8 cellular contexts compared by ENCODE assay signal in the genomic region with DNA sequence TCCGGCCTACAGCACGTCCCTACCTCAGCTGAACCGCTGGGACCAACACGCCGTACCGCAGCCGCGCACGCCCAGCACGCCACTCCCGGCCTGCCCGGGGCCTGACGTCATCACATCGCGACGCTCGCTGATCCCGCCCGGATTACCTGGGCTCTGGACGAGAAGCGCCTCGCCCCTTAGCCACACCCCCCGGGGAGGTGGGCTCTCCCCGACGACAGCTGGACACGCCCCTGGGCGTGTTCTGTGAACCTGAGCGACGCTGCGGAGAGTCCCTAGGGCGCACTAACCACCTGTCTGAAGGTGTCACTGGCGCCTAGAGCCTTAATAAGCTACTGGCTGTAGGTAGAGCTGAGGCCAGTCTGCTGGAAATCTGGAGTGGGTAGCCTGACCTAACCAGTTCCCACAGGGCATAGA. TPM values are rescaled to one million over a fixed set of nuclear protein-coding genes. Genes with fewer than 3 reads are reported as not detected.
A peak's percentile ranks its signal among the peaks of the same experiment; 100 is the strongest.
DNase-seq lines count a peak whose midpoint lies in the region; ATAC-seq and TF ChIP-seq lines count a peak whose summit lies in the region.
"Not testable (repeated sequence)": the region's sequence is repeated elsewhere in the genome, so short reads cannot be mapped to it uniquely, and the experiment has no call there.

A gene (minus strand): TSS at position 87 of the 414 bp plus-strand sequence. CDS start 87 bp downstream, outside the sequence.

- H3K4me3 ChIP-seq in AG04450 (ENCODE audit: low read depth, low read length) (peak within 1 kb of the TSS; percentile 68), OCI-LY1 (ENCODE audit: low read depth, low read length, poor library complexity, severe bottlenecking) (peak within 1 kb of the TSS; percentile 51), brain microvascular endothelial cell (ENCODE audit: low read depth, low read length) (peak within 1 kb of the TSS; percentile 54), heart left ventricle (peak within 1 kb of the TSS in 11 of 12 donors; percentile 31 to 82 (median 59)), neutrophil (ENCODE audit: low read depth in 1 of 2, low read length in 1 of 2) (peak within 1 kb of the TSS; percentile 31 to 53)

- in situ Hi-C loops in brain microvascular endothelial cell (cut with HindIII; ENCODE audit: low pct_ligation_motif_present, low sequenced_read_pairs): not testable (repeated sequence)

- not testable (repeated sequence) for H2AFZ ChIP-seq in OCI-LY1 (ENCODE audit: low read length)

- DNase-seq in AG04450 (ENCODE audit: low read depth, low spot score); HT1080 (ENCODE audit: low read depth): not testable (repeated sequence)
- DNase-seq in activated CD4-positive, alpha-beta memory T cell treated with anti-CD3 and anti-CD28 coated beads, Interleukin-2, amount 10 ng/mL, durations not matched to agents 7 days and 5 days: peak; percentile 91
- DNase-seq in brain microvascular endothelial cell (peak; percentile 32), heart left ventricle (peak; percentile 62 to 83 (median 75))
- DNase-seq in stimulated activated CD8-positive, alpha-beta memory T cell treated with anti-CD3 and anti-CD28 coated beads, Interleukin-12 subunit alpha, Interleukin-12 subunit beta, amount 100 ng/mL, for 4 hours (ENCODE audit: low read depth): peak; percentile 59

- peak within 1 kb of the TSS; percentile 76 for H3K27ac Mint-ChIP-seq in activated CD4-positive, alpha-beta memory T cell treated with anti-CD3 and anti-CD28 coated beads, Interleukin-2, amount 10 ng/mL, durations not matched to agents 7 days and 5 days

- CTCF ChIA-PET in AG04450 (lab: Charles Lee); activated CD4-positive, alpha-beta memory T cell treated with anti-CD3 and anti-CD28 coated beads, Interleukin-2, amount 10 ng/mL, durations not matched to agents 7 days and 5 days (lab: Charles Lee): not testable (repeated sequence)

- H3F3A ChIP-seq in OCI-LY1 (ENCODE audit: insufficient read depth, low read length): not testable (repeated sequence)

- H3K4me1 ChIP-seq in OCI-LY1 (ENCODE audit: insufficient read depth, low read length, severe bottlenecking); heart left ventricle: not testable (repeated sequence)
- H3K4me1 ChIP-seq in neutrophil (ENCODE audit: control insufficient read depth in 1 of 2, insufficient read depth in 1 of 2, low read depth in 1 of 2, low read length in 1 of 2): peaks cover 10 to 14% of the 10 kb centered on the region in 2 experiments

- not testable (repeated sequence) for TF ChIP-seq CTCF in AG04450 (IDR thresholded peaks at IDR 0.05; ENCODE audit: low read depth, low read length); OCI-LY1 (IDR thresholded peaks at IDR 0.05; ENCODE audit: low read length); brain microvascular endothelial cell (IDR thresholded peaks at IDR 0.05; ENCODE audit: low read depth, low read length, missing control alignments); heart left ventricle (IDR thresholded peaks at IDR 0.05); neutrophil (IDR thresholded peaks at IDR 0.05)

- not testable (repeated sequence) for H4K20me1 ChIP-seq in OCI-LY1 (ENCODE audit: insufficient read depth, low read length)

- intact Hi-C loops in heart left ventricle (cut with DNase I): not testable (repeated sequence)

- 0% methylated on average over 1 to 23 of the region's 32 CpGs for WGBS in heart left ventricle, 4 donors

- not testable (repeated sequence) for H3K9me3 Mint-ChIP-seq in activated CD4-positive, alpha-beta memory T cell treated with anti-CD3 and anti-CD28 coated beads, Interleukin-2, amount 10 ng/mL, durations not matched to agents 7 days and 5 days

- H3K4me2 ChIP-seq in OCI-LY1 (ENCODE audit: low read length): peak within 1 kb of the TSS; percentile 36; the same call in 1 of the 2 replicates

- peak within 1 kb of the TSS; percentile 34; the same call in 1 of the 2 replicates for H3K9ac ChIP-seq in OCI-LY1 (ENCODE audit: low read length)

- not testable (repeated sequence) for H3K27me3 Mint-ChIP-seq in activated CD4-positive, alpha-beta memory T cell treated with anti-CD3 and anti-CD28 coated beads, Interleukin-2, amount 10 ng/mL, durations not matched to agents 7 days and 5 days

- H3K79me2 ChIP-seq in OCI-LY1 (ENCODE audit: insufficient read depth, low read length): not testable (repeated sequence)

- not testable (repeated sequence) for H3K9me3 ChIP-seq in AG04450 (ENCODE audit: control insufficient read depth, insufficient read depth, low read length); OCI-LY1 (ENCODE audit: low read length); heart left ventricle; neutrophil

- H3K27me3 ChIP-seq in AG04450 (ENCODE audit: control insufficient read depth, insufficient read depth, low read length); OCI-LY1 (ENCODE audit: insufficient read depth, low read length); brain microvascular endothelial cell (replicated peaks); heart left ventricle; neutrophil: not testable (repeated sequence)

- H3K36me3 ChIP-seq in OCI-LY1 (ENCODE audit: insufficient read depth, low read length); brain microvascular endothelial cell (replicated peaks); heart left ventricle; neutrophil: not testable (repeated sequence)

- not testable (repeated sequence) for H3K27ac ChIP-seq in AG04450 (ENCODE audit: low read depth, low read length); OCI-LY1 (ENCODE audit: low read depth, low read length, poor library complexity, severe bottlenecking); brain microvascular endothelial cell
- H3K27ac ChIP-seq in heart left ventricle: peak within 1 kb of the TSS in 7 of 12 donors; percentile 34 to 74 (median 67)
- peak within 1 kb of the TSS; percentile 78 for H3K27ac ChIP-seq in neutrophil

- not testable (repeated sequence) for H3K9me2 ChIP-seq in OCI-LY1 (ENCODE audit: low read depth, low read length)

- TF ChIP-seq POLR2A in heart left ventricle (IDR thresholded peaks at IDR 0.05): not testable (repeated sequence)

- peaks cover 17% of the 10 kb centered on the region for H3K4me1 Mint-ChIP-seq in activated CD4-positive, alpha-beta memory T cell treated with anti-CD3 and anti-CD28 coated beads, Interleukin-2, amount 10 ng/mL, durations not matched to agents 7 days and 5 days

- H3K36me3 Mint-ChIP-seq in activated CD4-positive, alpha-beta memory T cell treated with anti-CD3 and anti-CD28 coated beads, Interleukin-2, amount 10 ng/mL, durations not matched to agents 7 days and 5 days (ENCODE audit: low read depth): not testable (repeated sequence)

- ATAC-seq in heart left ventricle: not testable (repeated sequence)

- POLR2A ChIA-PET in AG04450 (lab: Yijun Ruan, JAX); activated CD4-positive, alpha-beta memory T cell treated with anti-CD3 and anti-CD28 coated beads, Interleukin-2, amount 10 ng/mL, durations not matched to agents 7 days and 5 days (lab: Charles Lee): not testable (repeated sequence)

- peak within 1 kb of the TSS; percentile 79 for H3K4me3 Mint-ChIP-seq in activated CD4-positive, alpha-beta memory T cell treated with anti-CD3 and anti-CD28 coated beads, Interleukin-2, amount 10 ng/mL, durations not matched to agents 7 days and 5 days

RNA-seq across cellular contexts. Expression of the gene that starts here (rescaled TPM):
- polyA plus RNA-seq in AG04450 (2011; rRNA removed) (19.1 and 30.5 TPM in 2 replicates), heart left ventricle (10 to 100 TPM; 15.0 to 55.6 TPM)
- polyA minus RNA-seq in AG04450 (2011; rRNA and poly(A)+ RNA removed): 16.0 and 21.1 TPM in 2 replicates
- 9.0 and 11.6 TPM in 2 replicates for total RNA-seq in HT1080 (2014; rRNA removed; shearing (Covaris generic))
- polyA plus RNA-seq in HT1080 (2015; cell fraction: cytosol; rRNA removed): 20.2 and 23.1 TPM in 2 replicates
- 34.1 and 37.0 TPM in 2 replicates for polyA plus RNA-seq in HT1080 (2015; cell fraction: nucleus; rRNA removed)
- 10 to 100 TPM; 25.0 to 25.4 TPM for total RNA-seq in activated CD4-positive, alpha-beta memory T cell treated with anti-CD3 and anti-CD28 coated beads, Interleukin-2, amount 10 ng/mL, durations not matched to agents 7 days and 5 days
- 10 to 100 TPM in 8 of 9 donors, 1 to 10 TPM in 1; 8.1 to 27.9 (median 20.6) TPM for total RNA-seq in heart left ventricle
